ENCODE assay signal across 8 cellular contexts in the genomic region with DNA sequence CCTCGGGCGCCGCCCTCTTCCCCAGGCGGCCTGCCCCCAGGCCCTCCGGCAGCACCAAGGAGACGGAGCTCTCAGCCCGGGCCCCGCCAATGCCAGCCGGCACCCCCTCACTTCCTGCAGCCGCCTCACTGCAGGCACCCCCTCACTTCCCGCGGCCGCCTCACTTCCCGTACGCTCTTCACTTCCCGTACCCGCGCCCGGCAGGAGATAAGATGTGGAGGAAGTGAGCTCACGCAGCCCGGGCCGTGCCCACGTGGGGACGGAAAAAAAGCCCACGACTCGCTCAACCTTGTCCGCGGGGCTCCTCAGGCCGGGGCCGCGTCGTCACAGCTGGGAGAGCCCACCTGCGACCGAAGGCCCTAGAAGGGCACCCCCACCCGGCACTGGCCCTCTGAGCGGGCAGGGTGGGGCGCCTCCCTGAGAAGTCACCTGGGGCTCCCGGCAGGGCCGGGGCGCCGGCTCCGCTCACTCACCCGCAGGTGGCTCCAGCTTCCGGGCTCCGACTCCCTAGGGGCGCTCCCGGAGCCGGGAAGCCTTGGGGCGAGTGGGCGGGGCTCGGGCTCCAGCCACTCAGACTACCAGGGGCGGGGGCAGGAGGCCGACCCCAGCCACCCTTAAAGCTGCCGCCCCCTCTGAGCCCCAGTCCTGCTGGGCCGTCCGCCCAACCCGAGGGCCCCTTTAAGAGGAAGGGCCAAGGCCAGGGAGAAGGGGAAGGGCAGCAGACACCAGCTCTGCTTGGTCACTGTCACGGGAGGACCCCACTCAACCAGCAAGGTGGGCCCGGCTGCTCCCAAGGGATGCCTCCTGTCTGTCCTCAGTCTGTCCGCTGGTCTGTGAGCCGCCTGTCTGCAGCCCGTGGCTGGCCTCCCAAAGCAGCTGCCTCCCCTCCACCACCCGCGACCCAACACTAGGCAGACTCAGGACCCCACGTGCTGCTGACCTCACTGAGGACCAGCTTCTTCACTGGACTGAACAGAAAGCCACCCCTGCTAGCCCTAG.
A peak's percentile ranks its signal among the peaks of the same experiment; 100 is the strongest.
DNase-seq lines count a peak whose midpoint lies in the region; ATAC-seq and TF ChIP-seq lines count a peak whose summit lies in the region.

No MANE protein-coding gene starts in this region.

- ATAC-seq in GM18867 (IDR thresholded peaks at IDR 0.05; ENCODE audit: unreplicated experiment) (peak; percentile 48), HG03442 (IDR thresholded peaks at IDR 0.05; ENCODE audit: unreplicated experiment) (peak; percentile 39)

- no peaks in the 10 kb centered on the region for H3K9me3 ChIP-seq in mucosa of stomach (ENCODE audit: control insufficient read depth, low read length)

- no peak overlapping the region for H2AFZ ChIP-seq in ACC112 (ENCODE audit: low read length, unreplicated experiment)

- H3K27ac ChIP-seq in ACC112 (ENCODE audit: low read depth, low read length) = peak overlapping the region; percentile 80

- H3K9ac ChIP-seq in mucosa of stomach (ENCODE audit: low read length) = peak overlapping the region; percentile 72

- H3K27me3 ChIP-seq in ACC112 (ENCODE audit: insufficient read depth, low read length) (no peaks in the 10 kb centered on the region), mucosa of stomach (ENCODE audit: control insufficient read depth, insufficient read depth, low read length) (no peaks in the 10 kb centered on the region)

- peaks cover 49% of the 10 kb centered on the region for H3K79me2 ChIP-seq in ACC112 (ENCODE audit: control insufficient read depth, insufficient read depth, low read length, unreplicated experiment)

- H3K4me1 ChIP-seq in ACC112 (ENCODE audit: control insufficient read depth, insufficient read depth, low read length, unreplicated experiment) = peaks cover 12% of the 10 kb centered on the region
- H3K4me1 ChIP-seq in mucosa of stomach (ENCODE audit: control insufficient read depth, insufficient read depth, low read length) = peaks cover 62% of the 10 kb centered on the region

- peak; percentile 78 for TF ChIP-seq POLR2A in erythroblast (IDR thresholded peaks at IDR 0.05; ENCODE audit: low read length)

- H3K4me3 ChIP-seq in ACC112 (ENCODE audit: low read depth, low read length) (peak overlapping the region; percentile 79), mucosa of stomach (ENCODE audit: low read length) (no peak overlapping the region)

- H3K36me3 ChIP-seq in ACC112 (ENCODE audit: insufficient read depth, low read length) = no peaks in the 10 kb centered on the region
- no peaks in the 10 kb centered on the region for H3K36me3 ChIP-seq in mucosa of stomach (ENCODE audit: control insufficient read depth, insufficient read depth, low read length)

- DNase-seq in OCI-M2 (lab: John Stamatoyannopoulos, UW; ENCODE audit: unreplicated experiment) (peak; percentile 38), activated T-cell treated with anti-CD3 and anti-CD28 coated beads for 48 hours (ENCODE audit: low read depth) (peak; percentile 82), erythroblast (lab: John Stamatoyannopoulos, UW) (peak; percentile 87 to 88)
- DNase-seq in stimulated activated CD8-positive, alpha-beta memory T cell treated with anti-CD3 and anti-CD28 coated beads, Interleukin-4, amount 100 ng/mL, for 4 hours (ENCODE audit: low read depth in 2 of 2, low spot score in 1 of 2) = peak; percentile 64 to 82
